In genomic region chr10:6009961-6010360, GRCh38 we compare ENCODE assay signal across 19 cellular contexts. TPM values are rescaled to one million over a fixed set of nuclear protein-coding genes. Genes with fewer than 3 reads are reported as not detected.
"Had no signal": no experiment of that assay in that cellular context is flagged by ENCODE, and none has a peak within 500 bp of the region (broad histone marks: within the 10 kb centered on the region; RNA-seq: fewer than 3 reads in every experiment).

No MANE protein-coding gene starts in this region.

- H3K27me3 ChIP-seq: adrenal gland, body of pancreas, testis had no signal

- H3K27ac ChIP-seq: adrenal gland, epithelial cell of prostate, neutrophil, testis had no signal

- H3K4me1 ChIP-seq: adrenal gland, body of pancreas, testis had no signal

- H3K27ac Mint-ChIP-seq: dendritic cell treated with granulocyte-macrophage colony-stimulating factor and Interleukin-4, amounts not matched to agents 40 ng/mL and 50 ng/mL, for 4 days; effector memory CD8-positive, alpha-beta T cell had no signal

- H3K36me3 ChIP-seq: adrenal gland, neutrophil had no signal

- H3K9me3 ChIP-seq: adrenal gland, neutrophil, testis had no signal

- H3K4me3 ChIP-seq: adrenal gland, body of pancreas, lung, testis had no signal

- H3K4me3 Mint-ChIP-seq: central memory CD8-positive, alpha-beta T cell; dendritic cell treated with granulocyte-macrophage colony-stimulating factor and Interleukin-4, amounts not matched to agents 40 ng/mL and 50 ng/mL, for 4 days; effector memory CD8-positive, alpha-beta T cell had no signal

- DNase-seq: activated CD4-positive, CD25-positive, alpha-beta regulatory T cell treated with anti-CD3 and anti-CD28 coated beads, Interleukin-2, amount 50 U/mL, for 72 hours; activated naive CD4-positive, alpha-beta T cell treated with Interleukin-2 at 50 U/mL for 16 hours; activated T-cell treated with anti-CD3 and anti-CD28 coated beads for 4 hours; adrenal gland; body of pancreas; effector memory CD8-positive, alpha-beta T cell; left cardiac atrium; naive B cell; right cardiac atrium; stimulated activated naive CD4-positive, alpha-beta T cell; T-helper 9 cell; testis had no signal

- H3K9me3 Mint-ChIP-seq: central memory CD8-positive, alpha-beta T cell; effector memory CD8-positive, alpha-beta T cell had no signal

RNA-seq across cellular contexts. Expression of gene IL2RA, which starts 52.2 kb away (rescaled TPM):
- total RNA-seq: fibroblast of villous mesenchyme, SK-MEL-5 had no signal
